8 cellular contexts compared by ENCODE assay signal in genomic region chr11:58576792-58577440, GRCh38. TPM values are rescaled to one million over a fixed set of nuclear protein-coding genes. Genes with fewer than 3 reads are reported as not detected.
DNase-seq lines count a peak whose midpoint lies in the region; ATAC-seq and FAIRE-seq lines count a peak whose summit lies in the region.

No MANE protein-coding gene starts in this region.

- H3K4me1 ChIP-seq in small intestine (ENCODE audit: control insufficient read depth in 2 of 2, insufficient read depth in 1 of 2, low read depth in 1 of 2, low read length in 1 of 2), result peaks cover 9% of the 10 kb centered on the region in 2 donors

- H3K27me3 Mint-ChIP-seq in activated naive CD8-positive, alpha-beta T cell treated with anti-CD3 and anti-CD28 coated beads for 36 hours, result peaks cover 6% of the 10 kb centered on the region

- peak overlapping the region; percentile 97 to 100 for H3K27ac ChIP-seq in small intestine (ENCODE audit: low read depth in 1 of 2, low read length in 1 of 2)

- WGBS in small intestine, 3 donors, result 23 to 41% (median 35%) methylated on average over 7 of the region's 7 CpGs

- FAIRE-seq in G401.6 (lab: Jason Lieb, UNC) (peak; percentile 78), small intestine (lab: Jason Lieb, UNC) (no peak)

- ATAC-seq in HG03139 (IDR thresholded peaks at IDR 0.05; ENCODE audit: unreplicated experiment), result no peak
- no peak for ATAC-seq in GM21529 (IDR thresholded peaks at IDR 0.05; ENCODE audit: unreplicated experiment)

- in situ Hi-C loops in KBM-7 (cut with MboI; ENCODE audit: low pct_unique_long_range_greater_than_20kb, low sequenced_read_pairs), result no loop called here

- H3K9me3 Mint-ChIP-seq in activated naive CD8-positive, alpha-beta T cell treated with anti-CD3 and anti-CD28 coated beads for 36 hours, result no peaks in the 10 kb centered on the region

- H3K4me3 ChIP-seq in iPS-11a (ENCODE audit: low read depth, low read length) (peak overlapping the region; percentile 94), small intestine (ENCODE audit: low read depth in 1 of 2, low read length in 2 of 2) (peak overlapping the region; percentile 68 to 90)

- peak overlapping the region; percentile 90 for H3K4me3 Mint-ChIP-seq in activated naive CD8-positive, alpha-beta T cell treated with anti-CD3 and anti-CD28 coated beads for 36 hours

- DNase-seq in KBM-7 (peak; percentile 65), small intestine (peak; percentile 43), amygdala (lab: John Stamatoyannopoulos, UW) (no peak)
- no peak for DNase-seq in activated naive CD8-positive, alpha-beta T cell treated with anti-CD3 and anti-CD28 coated beads for 36 hours

- peaks cover 0 to 1% of the 10 kb centered on the region in 2 donors for H3K36me3 ChIP-seq in small intestine (ENCODE audit: control insufficient read depth in 2 of 2, insufficient read depth in 2 of 2, low read length in 2 of 2)

- H3K4me1 Mint-ChIP-seq in activated naive CD8-positive, alpha-beta T cell treated with anti-CD3 and anti-CD28 coated beads for 36 hours, result peaks cover 40% of the 10 kb centered on the region

- peak overlapping the region; percentile 100 for H3K27ac Mint-ChIP-seq in activated naive CD8-positive, alpha-beta T cell treated with anti-CD3 and anti-CD28 coated beads for 36 hours

- H3K27me3 ChIP-seq in small intestine (ENCODE audit: control insufficient read depth in 2 of 2, insufficient read depth in 2 of 2, low read length in 2 of 2), result no peaks in the 10 kb centered on the region

- H3K36me3 Mint-ChIP-seq in activated naive CD8-positive, alpha-beta T cell treated with anti-CD3 and anti-CD28 coated beads for 36 hours, result peaks cover 42% of the 10 kb centered on the region

- H3K9me3 ChIP-seq in small intestine (ENCODE audit: control insufficient read depth, low read depth), result no peaks in the 10 kb centered on the region

RNA-seq across cellular contexts. Expression of gene LPXN, which starts 1.3 kb away (rescaled TPM):
- 100 to 1,000 TPM; 146 to 147 TPM for total RNA-seq in activated naive CD8-positive, alpha-beta T cell treated with anti-CD3 and anti-CD28 coated beads for 36 hours
- polyA plus RNA-seq in small intestine, result 10 to 100 TPM in 1 of 3 donors, 1 to 10 TPM in 2; 5.3 to 10.3 (median 6.9) TPM

RNA-seq across cellular contexts. Expression of gene ZFP91, which starts 1.9 kb away (rescaled TPM):
- total RNA-seq in activated naive CD8-positive, alpha-beta T cell treated with anti-CD3 and anti-CD28 coated beads for 36 hours, result 10 to 100 TPM; 52.8 to 54.9 TPM
- 10 to 100 TPM; 24.8 to 31.0 (median 24.9) TPM for polyA plus RNA-seq in small intestine

RNA-seq across cellular contexts. Expression of gene CNTF, which starts 45.5 kb away (rescaled TPM):
- 1 to 10 TPM; 3.3 TPM for total RNA-seq in activated naive CD8-positive, alpha-beta T cell treated with anti-CD3 and anti-CD28 coated beads for 36 hours
- polyA plus RNA-seq in small intestine, result under 1 TPM in 1 of 3 donors, not detected in 2; 0.63 TPM

Comparison
In these comparisons a context has a peak if more than half of its experiments do, and no peak if none do; other contexts are left out.
1. DNase-seq: peak in KBM-7 (single experiment) and small intestine (single experiment); none in activated naive CD8-positive, alpha-beta T cell treated with anti-CD3 and anti-CD28 coated beads for 36 hours (single experiment) and amygdala (0 of 56).